1 cellular context compared by ENCODE assay signal in genomic region chr2:47903781-47904447, GRCh38.
TF ChIP-seq lines count a peak whose summit lies in the region.

No MANE protein-coding gene starts in this region.

TF ChIP-seq in H1, 55 proteins besides CTCF, POLR2A, EP300 and RAD21:
- TF ChIP-seq RBBP5 (IDR thresholded peaks at IDR 0.05; ENCODE audit: borderline replicate concordance, low read depth, low read length) (no peak), ATF3 (IDR thresholded peaks at IDR 0.05; ENCODE audit: insufficient read depth, low read depth, low read length) (no peak)
